Comparison of ENCODE assay signal across 16 cellular contexts in genomic region chr11:76648061-76648460, GRCh38. TPM values are rescaled to one million over a fixed set of nuclear protein-coding genes. Genes with fewer than 3 reads are reported as not detected.
"Had no signal": no experiment of that assay in that cellular context is flagged by ENCODE, and none has a peak within 500 bp of the region (broad histone marks: within the 10 kb centered on the region; RNA-seq: fewer than 3 reads in every experiment).

No MANE protein-coding gene starts in this region.

- ATAC-seq: effector memory CD8-positive, alpha-beta T cell; foreskin keratinocyte; mucosa of descending colon; naive thymus-derived CD8-positive, alpha-beta T cell had no signal

- H3K4me1 ChIP-seq: foreskin keratinocyte had no signal

- H3K36me3 ChIP-seq: neutrophil, sigmoid colon, upper lobe of left lung, uterus had no signal

- H3K4me3 ChIP-seq: hepatocyte, mucosa of descending colon, sigmoid colon, skin epidermis, upper lobe of left lung, uterus had no signal

- H3K27ac Mint-ChIP-seq: dendritic cell treated with granulocyte-macrophage colony-stimulating factor and Interleukin-4, amounts not matched to agents 40 ng/mL and 50 ng/mL, for 4 days; effector memory CD8-positive, alpha-beta T cell; naive thymus-derived CD8-positive, alpha-beta T cell had no signal

- H3K9me3 ChIP-seq: neutrophil, sigmoid colon, upper lobe of left lung had no signal

- H3K9me3 Mint-ChIP-seq: dendritic cell treated with granulocyte-macrophage colony-stimulating factor and Interleukin-4, amounts not matched to agents 40 ng/mL and 50 ng/mL, for 4 days; effector memory CD8-positive, alpha-beta T cell had no signal

- H3K27me3 ChIP-seq: hepatocyte, sigmoid colon, upper lobe of left lung, uterus had no signal

- H3K27ac ChIP-seq: foreskin keratinocyte, hepatocyte, neutrophil, sigmoid colon, skin epidermis, upper lobe of left lung, uterus had no signal

- H3K4me3 Mint-ChIP-seq: dendritic cell treated with granulocyte-macrophage colony-stimulating factor and Interleukin-4, amounts not matched to agents 40 ng/mL and 50 ng/mL, for 4 days; effector memory CD8-positive, alpha-beta T cell; naive thymus-derived CD8-positive, alpha-beta T cell had no signal

- DNase-seq: effector memory CD8-positive, alpha-beta T cell; erythroblast; foreskin keratinocyte; kidney glomerular epithelial cell; mammary epithelial cell; mucosa of descending colon; sigmoid colon; stimulated activated CD4-positive, alpha-beta T cell treated with anti-CD3 and anti-CD28 coated beads, Interleukin-4, amount 100 ng/mL, for 4 hours; stimulated activated naive CD4-positive, alpha-beta T cell; uterus had no signal

RNA-seq across cellular contexts. Expression of gene LRRC32, which starts 22.5 kb away (rescaled TPM):
- total RNA-seq: foreskin keratinocyte had no signal
